ENCODE assay signal across 9 cellular contexts in genomic region chr10:74738985-74739567, GRCh38.
A peak's percentile ranks its signal among the peaks of the same experiment; 100 is the strongest.
DNase-seq lines count a peak whose midpoint lies in the region; ATAC-seq and TF ChIP-seq lines count a peak whose summit lies in the region.
"Had no signal": no experiment of that assay in that cellular context is flagged by ENCODE, and none has a peak within 500 bp of the region (broad histone marks: within the 10 kb centered on the region; RNA-seq: fewer than 3 reads in every experiment).

No MANE protein-coding gene starts in this region.

- peak; percentile 79 for ATAC-seq in GM18867 (IDR thresholded peaks at IDR 0.05; ENCODE audit: unreplicated experiment)
- ATAC-seq in HG03039 (IDR thresholded peaks at IDR 0.05; ENCODE audit: unreplicated experiment), result peak; percentile 68

- no peak for DNase-seq in AG09319 (ENCODE audit: extremely low read depth, low read depth)
- DNase-seq in SKM-1 (lab: John Stamatoyannopoulos, UW; ENCODE audit: unreplicated experiment), result peak; percentile 94
- DNase-seq in fibroblast of pulmonary artery (ENCODE audit: low read depth), result peak; percentile 42
- peak; percentile 19 for DNase-seq in stromal cell of bone marrow (ENCODE audit: low read depth)
- DNase-seq in anterior cingulate cortex (lab: John Stamatoyannopoulos, UW), result no peak
- no peak for DNase-seq in NCI-H1092 treated with DMSO at 0.1 percent for 48 hours (lab: John Stamatoyannopoulos, UW)

- TF ChIP-seq CTCF in AG09319 (IDR thresholded peaks at IDR 0.05; ENCODE audit: low read depth, low read length), result peak; percentile 15
- peak; percentile 48 for TF ChIP-seq CTCF in fibroblast of pulmonary artery (IDR thresholded peaks at IDR 0.05; ENCODE audit: low read length, missing control alignments)

- H3K4me3 ChIP-seq in fibroblast of pulmonary artery (replicated peaks; ENCODE audit: low read depth, low read length), result no peak overlapping the region
- H3K4me3 ChIP-seq: upper lobe of left lung had no signal

Comparison
In these comparisons a context has a peak if more than half of its experiments do, and no peak if none do; other contexts are left out.
1. DNase-seq: peak in SKM-1 (single experiment), fibroblast of pulmonary artery (single experiment) and stromal cell of bone marrow (single experiment); none in AG09319 (single experiment), anterior cingulate cortex (0 of 58) and NCI-H1092 treated with DMSO at 0.1 percent for 48 hours (single experiment).